Comparison of ENCODE assay signal across 10 cellular contexts in genomic region chr2:73931531-73932500, GRCh38. TPM values are rescaled to one million over a fixed set of nuclear protein-coding genes. Genes with fewer than 3 reads are reported as not detected.
DNase-seq lines count a peak whose midpoint lies in the region; TF ChIP-seq lines count a peak whose summit lies in the region.
"Had no signal": no experiment of that assay in that cellular context is flagged by ENCODE, and none has a peak within 500 bp of the region (broad histone marks: within the 10 kb centered on the region; RNA-seq: fewer than 3 reads in every experiment).

No MANE protein-coding gene starts in this region.

- peak overlapping the region; percentile 12 for H3K27ac Mint-ChIP-seq in neural crest cell (ENCODE audit: unreplicated experiment)

- H3K4me1 Mint-ChIP-seq in neural crest cell = peaks cover 42% of the 10 kb centered on the region

- DNase-seq in AG10803 (ENCODE audit: low read depth) (peak; percentile 5), RKO (ENCODE audit: low spot score) (peak; percentile 59), amniotic epithelial cell (ENCODE audit: low read depth) (peak; percentile 79), neural crest cell (ENCODE audit: low read depth, low spot score) (no peak), NCI-H2171 (lab: John Stamatoyannopoulos, UW) (no peak), DMS79 (lab: John Stamatoyannopoulos, UW) (no peak), LoVo (ENCODE audit: low spot score) (no peak), DMS53 treated with DMSO at 0.1 percent for 48 hours (lab: John Stamatoyannopoulos, UW; ENCODE audit: unreplicated experiment) (no peak)
- DNase-seq: psoas muscle, T1000 had no signal

- no peaks in the 10 kb centered on the region for H3K27me3 Mint-ChIP-seq in neural crest cell (ENCODE audit: low read depth)

- peak overlapping the region; percentile 61 for H3K4me3 Mint-ChIP-seq in neural crest cell

- H3K4me3 ChIP-seq in AG10803 (ENCODE audit: low read length) = no peak overlapping the region
- H3K4me3 ChIP-seq: psoas muscle had no signal

- no peak for TF ChIP-seq CTCF in AG10803 (conservative IDR thresholded peaks at IDR 0.05; ENCODE audit: low read length)
- TF ChIP-seq CTCF in neural crest cell (conservative IDR thresholded peaks at IDR 0.05) = no peak

- peaks cover 2% of the 10 kb centered on the region for H3K36me3 Mint-ChIP-seq in neural crest cell (ENCODE audit: low read depth)

- no peaks in the 10 kb centered on the region for H3K9me3 Mint-ChIP-seq in neural crest cell

RNA-seq across cellular contexts. Expression of gene DGUOK, which starts 5.1 kb away (rescaled TPM):
- 97.7 and 100 TPM in 2 replicates for total RNA-seq in neural crest cell

RNA-seq across cellular contexts. Expression of gene ACTG2, which starts 39.0 kb away (rescaled TPM):
- 0.39 TPM in 1 of 2 replicates, not detected in the other for total RNA-seq in neural crest cell

RNA-seq across cellular contexts. Expression of gene TET3, which starts 52.9 kb away (rescaled TPM):
- total RNA-seq in neural crest cell = 30.2 and 30.3 TPM in 2 replicates

Comparison
In these comparisons a context has a peak if more than half of its experiments do, and no peak if none do; other contexts are left out.
1. DNase-seq: peak in AG10803 (single experiment), RKO (single experiment) and amniotic epithelial cell (single experiment); none in neural crest cell (single experiment), NCI-H2171 (single experiment), DMS79 (single experiment), LoVo (single experiment) and DMS53 treated with DMSO at 0.1 percent for 48 hours (single experiment).